Comparison of ENCODE assay signal across 14 cellular contexts in genomic region chr7:47310020-47310419, GRCh38.
DNase-seq lines count a peak whose midpoint lies in the region; ATAC-seq and TF ChIP-seq lines count a peak whose summit lies in the region.
"Had no signal": no experiment of that assay in that cellular context is flagged by ENCODE, and none has a peak within 500 bp of the region (broad histone marks: within the 10 kb centered on the region; RNA-seq: fewer than 3 reads in every experiment).

No MANE protein-coding gene starts in this region.

- H3K27me3 ChIP-seq in MM.1S (replicated peaks; ENCODE audit: insufficient read depth, low read length): no peaks in the 10 kb centered on the region
- H3K27me3 ChIP-seq: SJSA1 had no signal

- H3K9me3 ChIP-seq in MM.1S (replicated peaks; ENCODE audit: insufficient read depth, low read length): no peaks in the 10 kb centered on the region
- H3K9me3 ChIP-seq: SJSA1 had no signal

- H3K4me2 ChIP-seq in MM.1S (ENCODE audit: low read depth, low read length): no peak overlapping the region

- no peak for TF ChIP-seq CTCF in MM.1S (IDR thresholded peaks at IDR 0.05; ENCODE audit: low read length)

- H3F3A ChIP-seq in MM.1S (ENCODE audit: insufficient read depth, low read length): no peaks in the 10 kb centered on the region

- H3K9me2 ChIP-seq in MM.1S (replicated peaks; ENCODE audit: insufficient read depth, low read length): no peaks in the 10 kb centered on the region

- H2AFZ ChIP-seq in MM.1S (ENCODE audit: low read length): no peak overlapping the region

- no peak for ATAC-seq in HG03378 (IDR thresholded peaks at IDR 0.05; ENCODE audit: unreplicated experiment)

- peak; percentile 18 for DNase-seq in NCI-H69 (lab: John Stamatoyannopoulos, UW)
- DNase-seq in medulla oblongata (ENCODE audit: extremely low spot score): peak; percentile 77
- peak; percentile 34 for DNase-seq in putamen (ENCODE audit: low spot score)
- DNase-seq in NCI-H128 (lab: John Stamatoyannopoulos, UW; ENCODE audit: unreplicated experiment): no peak
- no peak for DNase-seq in MM.1S
- no peak for DNase-seq in D341Med (ENCODE audit: low spot score)
- DNase-seq: HCEC 1CT, NCI-H146, NCI-H2227 treated with DMSO at 0.1 percent for 48 hours, NCI-H524 treated with DMSO at 0.1 percent for 48 hours, RPMI8226 had no signal

- no peaks in the 10 kb centered on the region for H3K4me1 ChIP-seq in MM.1S (ENCODE audit: low read length)

- peak overlapping the region; percentile 54 for H3K27ac ChIP-seq in angular gyrus (ENCODE audit: low read depth, low read length)
- no peak overlapping the region for H3K27ac ChIP-seq in MM.1S (ENCODE audit: low read length)
- H3K27ac ChIP-seq: SJSA1 had no signal

- H3K4me3 ChIP-seq in MM.1S (ENCODE audit: low read length): no peak overlapping the region
- H3K4me3 ChIP-seq: SJSA1 had no signal

- H4K20me1 ChIP-seq in MM.1S (ENCODE audit: insufficient read depth, low read length): no peaks in the 10 kb centered on the region

- no peak overlapping the region for H3K9ac ChIP-seq in MM.1S (ENCODE audit: low read length)

- H3K36me3 ChIP-seq in MM.1S (replicated peaks; ENCODE audit: insufficient read depth, low read length): no peaks in the 10 kb centered on the region; the same call in 1 of the 2 replicates

- H3K79me2 ChIP-seq in MM.1S (ENCODE audit: low read length): peaks cover 17% of the 10 kb centered on the region

Comparison
In these comparisons a context has a peak if more than half of its experiments do, and no peak if none do; other contexts are left out.
1. DNase-seq: peak in NCI-H69 (single experiment), medulla oblongata (single experiment) and putamen (single experiment); none in NCI-H128 (single experiment), MM.1S (single experiment) and D341Med (single experiment).